8 cellular contexts compared by ENCODE assay signal in genomic region chr6:26216886-26217713, GRCh38.
DNase-seq lines count a peak whose midpoint lies in the region; ATAC-seq, FAIRE-seq and TF ChIP-seq lines count a peak whose summit lies in the region.

No MANE protein-coding gene starts in this region.

- H3K36me3 ChIP-seq in GM06990 (ENCODE audit: control insufficient read depth, insufficient read depth, low read length) (no peaks in the 10 kb centered on the region), endocrine pancreas (ENCODE audit: control insufficient read depth, insufficient read depth, low read length) (no peaks in the 10 kb centered on the region), muscle layer of duodenum (ENCODE audit: control insufficient read depth in 1 of 2, insufficient read depth in 2 of 2, low read length in 2 of 2) (no peaks in the 10 kb centered on the region), subcutaneous abdominal adipose tissue (ENCODE audit: control insufficient read depth in 5 of 5, insufficient read depth in 5 of 5, low read length in 5 of 5) (no peaks in the 10 kb centered on the region)

- H3K9me3 ChIP-seq in endocrine pancreas (ENCODE audit: control insufficient read depth, low read length) (no peaks in the 10 kb centered on the region), muscle layer of duodenum (ENCODE audit: control insufficient read depth in 1 of 2, low read length in 2 of 2) (peaks cover 0 to 2% of the 10 kb centered on the region in 2 donors), subcutaneous abdominal adipose tissue (ENCODE audit: control insufficient read depth in 5 of 5, low read length in 5 of 5) (peaks cover 0 to 4% (median 0%) of the 10 kb centered on the region in 5 donors)

- peak; percentile 23 for TF ChIP-seq CTCF in GM06990 (IDR thresholded peaks at IDR 0.05; ENCODE audit: insufficient read depth, low read length, poor library complexity, severe bottlenecking)

- ATAC-seq in HG02588 (IDR thresholded peaks at IDR 0.05; ENCODE audit: unreplicated experiment): peak; percentile 38
- ATAC-seq in activated CD8-positive, alpha-beta T cell treated with anti-CD3 and anti-CD28 coated beads, Interleukin-2, amount 10 ng/mL, durations not matched to agents 7 days and 5 days: peak; percentile 61

- FAIRE-seq in GM19239 (lab: Jason Lieb, UNC): no peak

- no peak overlapping the region for H3K4me3 Mint-ChIP-seq in activated CD8-positive, alpha-beta T cell treated with anti-CD3 and anti-CD28 coated beads, Interleukin-2, amount 10 ng/mL, durations not matched to agents 7 days and 5 days

- H3K9ac ChIP-seq in endocrine pancreas (ENCODE audit: control insufficient read depth, insufficient read depth, low read length): peak overlapping the region; percentile 48
- peak overlapping the region in 4 of 5 donors; percentile 38 to 74 (median 48) for H3K9ac ChIP-seq in subcutaneous abdominal adipose tissue (ENCODE audit: low read length in 5 of 5)

- H3K36me3 Mint-ChIP-seq in activated CD8-positive, alpha-beta T cell treated with anti-CD3 and anti-CD28 coated beads, Interleukin-2, amount 10 ng/mL, durations not matched to agents 7 days and 5 days (ENCODE audit: low read depth): no peaks in the 10 kb centered on the region

- CTCF ChIA-PET in activated CD8-positive, alpha-beta T cell treated with anti-CD3 and anti-CD28 coated beads, Interleukin-2, amount 10 ng/mL, durations not matched to agents 7 days and 5 days (lab: Charles Lee): interaction anchor here (0.7 to 3.1 kb wide), 18 partner anchors 10 to 105 kb away, joined by 3 to 16 read pairs (median 6); a partner anchor contains a TSS

- H3K27me3 ChIP-seq in GM06990 (replicated peaks; ENCODE audit: control insufficient read depth, insufficient read depth, low read length) (no peaks in the 10 kb centered on the region), endocrine pancreas (ENCODE audit: control insufficient read depth, insufficient read depth, low read length) (no peaks in the 10 kb centered on the region), muscle layer of duodenum (ENCODE audit: low read depth, low read length) (no peaks in the 10 kb centered on the region), subcutaneous abdominal adipose tissue (ENCODE audit: control insufficient read depth in 5 of 5, insufficient read depth in 4 of 5, low read length in 5 of 5) (peaks cover 5 to 39% (median 12%) of the 10 kb centered on the region in 5 donors)

- H3K4me1 ChIP-seq in endocrine pancreas (ENCODE audit: control insufficient read depth, insufficient read depth, low read length) (no peaks in the 10 kb centered on the region), muscle layer of duodenum (ENCODE audit: control insufficient read depth in 1 of 2, insufficient read depth in 2 of 2, low read length in 2 of 2) (peaks cover 0 to 5% of the 10 kb centered on the region in 2 donors), subcutaneous abdominal adipose tissue (ENCODE audit: control insufficient read depth in 5 of 5, insufficient read depth in 5 of 5, low read length in 5 of 5) (peaks cover 0 to 25% (median 24%) of the 10 kb centered on the region in 5 donors)

- POLR2A ChIA-PET in activated CD8-positive, alpha-beta T cell treated with anti-CD3 and anti-CD28 coated beads, Interleukin-2, amount 10 ng/mL, durations not matched to agents 7 days and 5 days (lab: Charles Lee): interaction anchor here (0.7 to 27.2 kb wide), 64 partner anchors 9 to 1677 kb away, joined by 3 to 2224 read pairs (median 6); partner anchors contain the start of genes HFE and HMGN4

- no peak overlapping the region for H3K27ac Mint-ChIP-seq in activated CD8-positive, alpha-beta T cell treated with anti-CD3 and anti-CD28 coated beads, Interleukin-2, amount 10 ng/mL, durations not matched to agents 7 days and 5 days

- no peaks in the 10 kb centered on the region for H3K27me3 Mint-ChIP-seq in activated CD8-positive, alpha-beta T cell treated with anti-CD3 and anti-CD28 coated beads, Interleukin-2, amount 10 ng/mL, durations not matched to agents 7 days and 5 days (ENCODE audit: low read depth)

- DNase-seq in GM06990 (ENCODE audit: extremely low read depth, insufficient read length): peak; percentile 94
- peak; percentile 92 for DNase-seq in NCI-H510A treated with DMSO at 0.1 percent for 48 hours (lab: John Stamatoyannopoulos, UW)
- peak; percentile 90 for DNase-seq in activated CD8-positive, alpha-beta T cell treated with anti-CD3 and anti-CD28 coated beads, Interleukin-2, amount 10 ng/mL, durations not matched to agents 7 days and 5 days
- no peak for DNase-seq in GM19239 (ENCODE audit: insufficient read length, low spot score)

- H3K4me3 ChIP-seq in GM06990 (replicated peaks; ENCODE audit: low read depth, low read length) (peak overlapping the region; percentile 62), endocrine pancreas (ENCODE audit: control insufficient read depth, insufficient read depth, low read length) (peak overlapping the region; percentile 97), muscle layer of duodenum (ENCODE audit: low read depth in 1 of 2, low read length in 2 of 2) (peak overlapping the region; percentile 52 to 70), subcutaneous abdominal adipose tissue (ENCODE audit: low read depth in 1 of 5, low read length in 5 of 5) (peak overlapping the region; percentile 63 to 80 (median 68))

- H3K9me3 Mint-ChIP-seq in activated CD8-positive, alpha-beta T cell treated with anti-CD3 and anti-CD28 coated beads, Interleukin-2, amount 10 ng/mL, durations not matched to agents 7 days and 5 days (ENCODE audit: insufficient read depth): no peaks in the 10 kb centered on the region

- H3K4me1 Mint-ChIP-seq in activated CD8-positive, alpha-beta T cell treated with anti-CD3 and anti-CD28 coated beads, Interleukin-2, amount 10 ng/mL, durations not matched to agents 7 days and 5 days (ENCODE audit: low read depth): peaks cover 45% of the 10 kb centered on the region

- peak overlapping the region; percentile 87 for H3K27ac ChIP-seq in muscle layer of duodenum (ENCODE audit: low read length)
- peak overlapping the region; percentile 83 for H3K27ac ChIP-seq in subcutaneous abdominal adipose tissue (ENCODE audit: low read depth, low read length)
